Comparison of ENCODE assay signal across 8 cellular contexts in the genomic region with DNA sequence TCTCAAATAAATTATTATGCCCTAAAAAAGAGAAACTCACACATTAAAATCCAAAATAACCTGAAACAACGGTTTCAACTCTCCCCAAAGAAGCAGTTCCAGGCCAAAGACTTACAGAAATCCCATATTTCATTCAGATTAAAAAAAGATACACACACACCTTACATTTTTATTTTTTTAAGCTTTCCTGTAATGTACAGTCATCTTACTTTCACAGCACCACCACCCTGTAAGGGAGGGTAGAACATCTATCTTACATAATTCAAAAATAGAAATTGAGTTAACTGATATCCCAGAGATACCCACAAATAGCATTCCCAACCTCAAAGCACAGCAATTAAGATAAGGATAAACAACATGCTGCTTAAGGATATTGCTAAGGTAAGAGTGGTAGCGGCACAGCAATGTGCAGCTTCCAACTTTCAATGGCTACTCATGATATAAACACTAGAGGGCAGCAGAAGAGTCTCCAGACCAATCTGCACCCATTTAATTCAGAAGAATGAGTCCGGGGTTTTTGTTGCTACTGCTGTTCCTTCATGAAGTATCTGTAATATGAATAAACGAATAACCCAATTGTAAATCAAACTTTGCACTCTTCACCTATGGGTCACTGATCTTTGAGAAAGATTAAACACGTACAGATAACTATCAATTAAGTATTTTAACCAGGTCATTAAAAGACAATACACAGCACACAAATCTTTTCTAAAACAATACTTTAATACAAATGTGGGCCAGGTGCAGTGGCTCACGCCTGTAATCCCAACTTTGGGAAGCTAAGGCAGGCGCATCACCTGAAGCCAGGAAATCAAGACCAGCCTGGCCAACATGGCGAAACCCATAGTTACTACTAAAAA. TPM values are rescaled to one million over a fixed set of nuclear protein-coding genes. Genes with fewer than 3 reads are reported as not detected.
A peak's percentile ranks its signal among the peaks of the same experiment; 100 is the strongest.
DNase-seq lines count a peak whose midpoint lies in the region; ATAC-seq and TF ChIP-seq lines count a peak whose summit lies in the region.

No MANE protein-coding gene starts in this region.

- no peak overlapping the region for H3K4me3 ChIP-seq in cardiac fibroblast (replicated peaks in 1 of 2; ENCODE audit: low read depth in 2 of 2, low read length in 2 of 2)
- no peak overlapping the region for H3K4me3 ChIP-seq in liver (ENCODE audit: low read depth in 1 of 3, low read length in 3 of 3)

- H3K4me1 ChIP-seq in liver (ENCODE audit: control insufficient read depth in 4 of 4, insufficient read depth in 4 of 4, low read length in 3 of 4), result peaks cover 6 to 11% (median 7%) of the 10 kb centered on the region in 4 donors

- DNase-seq in AG09319 (ENCODE audit: extremely low read depth, low read depth) (no peak), NCI-H460 (ENCODE audit: extremely low read depth, low read depth) (peak; percentile 26), cardiac fibroblast (ENCODE audit: low read depth in 2 of 2) (peak; percentile 60 to 65), AG08396 (ENCODE audit: low spot score) (no peak)
- no peak for DNase-seq in stimulated activated CD4-positive, alpha-beta T cell treated with anti-CD3 and anti-CD28 coated beads, Interleukin-1b, Interleukin-23, amount 100 ng/mL, for 48 hours

- 68% methylated on average over 8 of the region's 8 CpGs for WGBS in liver

- H3K9me3 ChIP-seq in liver (ENCODE audit: control insufficient read depth in 4 of 4, low read length in 3 of 4), result no peaks in the 10 kb centered on the region

- peaks cover 2 to 11% (median 10%) of the 10 kb centered on the region in 4 donors for H3K36me3 ChIP-seq in liver (ENCODE audit: control insufficient read depth in 4 of 4, insufficient read depth in 3 of 4, low read depth in 1 of 4, low read length in 3 of 4)

- TF ChIP-seq CTCF in AG09319 (IDR thresholded peaks at IDR 0.05; ENCODE audit: low read depth, low read length), result peak; percentile 35
- peak; percentile 42 for TF ChIP-seq CTCF in GM12874 (IDR thresholded peaks at IDR 0.05; ENCODE audit: insufficient read depth, low read depth, low read length)
- TF ChIP-seq CTCF in cardiac fibroblast (IDR thresholded peaks at IDR 0.05; ENCODE audit: low read depth, low read length), result peak; percentile 61
- TF ChIP-seq CTCF in liver (IDR thresholded peaks at IDR 0.05; ENCODE audit: low read depth, low read length, missing input control), result peak; percentile 50

- H3K27ac ChIP-seq in liver (ENCODE audit: low read depth in 1 of 2, low read length in 2 of 2), result no peak overlapping the region

- ATAC-seq in HG02571 (IDR thresholded peaks at IDR 0.05; ENCODE audit: unreplicated experiment), result no peak

- H3K9ac ChIP-seq in liver (ENCODE audit: low read depth in 1 of 2, low read length in 2 of 2), result no peak overlapping the region

- peak; percentile 70 to 80 for TF ChIP-seq RAD21 in liver (IDR thresholded peaks at IDR 0.05)

- H3K27me3 ChIP-seq in liver (ENCODE audit: control insufficient read depth in 4 of 4, insufficient read depth in 4 of 4, low read length in 3 of 4), result no peaks in the 10 kb centered on the region

TF ChIP-seq in liver, 16 proteins besides CTCF, POLR2A, EP300 and RAD21:
- no peak for TF ChIP-seq HNF4G (IDR thresholded peaks at IDR 0.05)
- TF ChIP-seq, protein P1, sequence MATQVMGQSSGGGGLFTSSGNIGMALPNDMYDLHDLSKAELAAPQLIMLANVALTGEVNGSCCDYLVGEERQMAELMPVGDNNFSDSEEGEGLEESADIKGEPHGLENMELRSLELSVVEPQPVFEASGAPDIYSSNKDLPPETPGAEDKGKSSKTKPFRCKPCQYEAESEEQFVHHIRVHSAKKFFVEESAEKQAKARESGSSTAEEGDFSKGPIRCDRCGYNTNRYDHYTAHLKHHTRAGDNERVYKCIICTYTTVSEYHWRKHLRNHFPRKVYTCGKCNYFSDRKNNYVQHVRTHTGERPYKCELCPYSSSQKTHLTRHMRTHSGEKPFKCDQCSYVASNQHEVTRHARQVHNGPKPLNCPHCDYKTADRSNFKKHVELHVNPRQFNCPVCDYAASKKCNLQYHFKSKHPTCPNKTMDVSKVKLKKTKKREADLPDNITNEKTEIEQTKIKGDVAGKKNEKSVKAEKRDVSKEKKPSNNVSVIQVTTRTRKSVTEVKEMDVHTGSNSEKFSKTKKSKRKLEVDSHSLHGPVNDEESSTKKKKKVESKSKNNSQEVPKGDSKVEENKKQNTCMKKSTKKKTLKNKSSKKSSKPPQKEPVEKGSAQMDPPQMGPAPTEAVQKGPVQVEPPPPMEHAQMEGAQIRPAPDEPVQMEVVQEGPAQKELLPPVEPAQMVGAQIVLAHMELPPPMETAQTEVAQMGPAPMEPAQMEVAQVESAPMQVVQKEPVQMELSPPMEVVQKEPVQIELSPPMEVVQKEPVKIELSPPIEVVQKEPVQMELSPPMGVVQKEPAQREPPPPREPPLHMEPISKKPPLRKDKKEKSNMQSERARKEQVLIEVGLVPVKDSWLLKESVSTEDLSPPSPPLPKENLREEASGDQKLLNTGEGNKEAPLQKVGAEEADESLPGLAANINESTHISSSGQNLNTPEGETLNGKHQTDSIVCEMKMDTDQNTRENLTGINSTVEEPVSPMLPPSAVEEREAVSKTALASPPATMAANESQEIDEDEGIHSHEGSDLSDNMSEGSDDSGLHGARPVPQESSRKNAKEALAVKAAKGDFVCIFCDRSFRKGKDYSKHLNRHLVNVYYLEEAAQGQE (IDR thresholded peaks at IDR 0.05), result no peak
- no peak for TF ChIP-seq JUND (IDR thresholded peaks at IDR 0.05)
- TF ChIP-seq FOXA2 (IDR thresholded peaks at IDR 0.05), result no peak
- TF ChIP-seq YY1 (IDR thresholded peaks at IDR 0.05), result no peak
- no peak for TF ChIP-seq NR2F2 (IDR thresholded peaks at IDR 0.05)
- TF ChIP-seq, protein P2, sequence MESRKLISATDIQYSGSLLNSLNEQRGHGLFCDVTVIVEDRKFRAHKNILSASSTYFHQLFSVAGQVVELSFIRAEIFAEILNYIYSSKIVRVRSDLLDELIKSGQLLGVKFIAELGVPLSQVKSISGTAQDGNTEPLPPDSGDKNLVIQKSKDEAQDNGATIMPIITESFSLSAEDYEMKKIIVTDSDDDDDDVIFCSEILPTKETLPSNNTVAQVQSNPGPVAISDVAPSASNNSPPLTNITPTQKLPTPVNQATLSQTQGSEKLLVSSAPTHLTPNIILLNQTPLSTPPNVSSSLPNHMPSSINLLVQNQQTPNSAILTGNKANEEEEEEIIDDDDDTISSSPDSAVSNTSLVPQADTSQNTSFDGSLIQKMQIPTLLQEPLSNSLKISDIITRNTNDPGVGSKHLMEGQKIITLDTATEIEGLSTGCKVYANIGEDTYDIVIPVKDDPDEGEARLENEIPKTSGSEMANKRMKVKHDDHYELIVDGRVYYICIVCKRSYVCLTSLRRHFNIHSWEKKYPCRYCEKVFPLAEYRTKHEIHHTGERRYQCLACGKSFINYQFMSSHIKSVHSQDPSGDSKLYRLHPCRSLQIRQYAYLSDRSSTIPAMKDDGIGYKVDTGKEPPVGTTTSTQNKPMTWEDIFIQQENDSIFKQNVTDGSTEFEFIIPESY (IDR thresholded peaks at IDR 0.05), result no peak
- TF ChIP-seq GABPA (IDR thresholded peaks at IDR 0.05 in 1 of 2, conservative IDR thresholded peaks at IDR 0.05 in 1 of 2), result no peak
- TF ChIP-seq ATF3 (IDR thresholded peaks at IDR 0.05), result no peak
- no peak for TF ChIP-seq FOXA1 (IDR thresholded peaks at IDR 0.05)
- no peak for TF ChIP-seq EGR1 (IDR thresholded peaks at IDR 0.05; ENCODE audit: low read depth in 2 of 2)
- TF ChIP-seq TAF1 (conservative IDR thresholded peaks at IDR 0.05), result no peak
- TF ChIP-seq, protein P3, sequence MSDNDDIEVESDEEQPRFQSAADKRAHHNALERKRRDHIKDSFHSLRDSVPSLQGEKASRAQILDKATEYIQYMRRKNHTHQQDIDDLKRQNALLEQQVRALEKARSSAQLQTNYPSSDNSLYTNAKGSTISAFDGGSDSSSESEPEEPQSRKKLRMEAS (IDR thresholded peaks at IDR 0.05), result no peak
- no peak for TF ChIP-seq RXRA (IDR thresholded peaks at IDR 0.05)
- TF ChIP-seq SP1 (IDR thresholded peaks at IDR 0.05), result no peak
- TF ChIP-seq HNF4A (conservative IDR thresholded peaks at IDR 0.05), result no peak

RNA-seq across cellular contexts. Expression of gene GFPT1, which starts 11.3 kb away (rescaled TPM):
- total RNA-seq in NCI-H460 (2014; rRNA removed; shearing (Covaris generic)), result 148 and 169 TPM in 2 replicates
- polyA plus RNA-seq in NCI-H460 (2014; cell fraction: nucleus; rRNA removed), result 23.8 and 38.5 TPM in 2 replicates
- 10 to 100 TPM; 16.9 to 42.6 TPM for total RNA-seq in liver
- polyA plus RNA-seq in liver, result 10 to 100 TPM; 14.7 to 19.2 TPM

Comparison
In these comparisons a context has a peak if more than half of its experiments do, and no peak if none do; other contexts are left out.
1. DNase-seq: peak in NCI-H460 (single experiment) and cardiac fibroblast (2 of 2); none in AG09319 (single experiment), AG08396 (single experiment) and stimulated activated CD4-positive, alpha-beta T cell treated with anti-CD3 and anti-CD28 coated beads, Interleukin-1b, Interleukin-23, amount 100 ng/mL, for 48 hours (single experiment).
2. Peak in every context shown above with its lines, with median percentiles within 50 percentile points of each other: CTCF ChIP-seq.